In the genomic region with DNA sequence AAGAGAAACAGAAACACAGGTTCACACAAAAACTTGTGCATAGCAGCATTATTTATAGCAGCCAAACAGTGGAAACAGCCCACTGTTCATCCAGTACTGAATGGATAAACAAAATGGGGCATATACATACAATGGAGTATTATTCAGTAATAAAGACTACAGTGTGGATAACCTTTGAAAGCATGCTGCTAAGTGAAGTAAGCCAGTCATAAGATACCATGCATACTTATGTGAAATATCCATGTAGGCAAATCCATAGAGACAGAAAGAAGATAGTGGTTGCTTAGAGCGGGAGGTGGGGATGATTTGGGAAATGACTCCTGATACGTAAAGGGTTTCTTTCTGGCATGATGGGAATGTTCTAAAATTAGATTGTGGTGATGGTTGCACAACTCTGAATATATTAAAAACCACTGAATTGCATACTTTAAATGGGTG, we compare ENCODE assay signal across 11 cellular contexts.
DNase-seq lines count a peak whose midpoint lies in the region; ATAC-seq lines count a peak whose summit lies in the region.
"Had no signal": no experiment of that assay in that cellular context is flagged by ENCODE, and none has a peak within 500 bp of the region (broad histone marks: within the 10 kb centered on the region; RNA-seq: fewer than 3 reads in every experiment).

No MANE protein-coding gene starts in this region.

- peaks cover 20 to 32% (median 30%) of the 10 kb centered on the region in 3 donors for H3K4me1 ChIP-seq in skeletal muscle tissue (ENCODE audit: control insufficient read depth in 3 of 3, insufficient read depth in 3 of 3, low read length in 3 of 3)
- peaks cover 0 to 8% of the 10 kb centered on the region in 2 donors for H3K4me1 ChIP-seq in naive thymus-derived CD4-positive, alpha-beta T cell (ENCODE audit: control insufficient read depth in 2 of 2, insufficient read depth in 2 of 2, low read length in 2 of 2)

- CTCF ChIA-PET in naive thymus-derived CD4-positive, alpha-beta T cell (lab: Charles Lee) = no interaction called here

- no peak overlapping the region for H3K9ac ChIP-seq in skeletal muscle tissue (ENCODE audit: low read depth in 1 of 3, low read length in 3 of 3)
- H3K9ac ChIP-seq: neural progenitor cell had no signal

- peaks cover 19 to 58% (median 34%) of the 10 kb centered on the region in 7 donors for H3K4me1 Mint-ChIP-seq in naive thymus-derived CD4-positive, alpha-beta T cell

- DNase-seq in EL (peak; percentile 91), astrocyte of the hippocampus (ENCODE audit: low read depth, low spot score) (peak; percentile 73), left ventricle myocardium superior (no peak), NCI-H69 (lab: John Stamatoyannopoulos, UW) (no peak), dermis blood vessel endothelial cell (no peak), mesenteric fat pad (ENCODE audit: low spot score) (no peak)
- no peak for DNase-seq in naive thymus-derived CD4-positive, alpha-beta T cell
- DNase-seq: activated B cell treated with CpG ODN at 0.5 μM for 24 hours; activated naive CD8-positive, alpha-beta T cell treated with anti-CD3 and anti-CD28 coated beads, Interleukin-2, amount 10 ng/mL, durations not matched to agents 7 days and 5 days had no signal

- H3K27me3 Mint-ChIP-seq in naive thymus-derived CD4-positive, alpha-beta T cell = no peaks in the 10 kb centered on the region
- H3K27me3 Mint-ChIP-seq: activated B cell treated with CpG ODN at 0.5 μM for 24 hours; activated naive CD8-positive, alpha-beta T cell treated with anti-CD3 and anti-CD28 coated beads, Interleukin-2, amount 10 ng/mL, durations not matched to agents 7 days and 5 days had no signal

- H3K4me3 Mint-ChIP-seq in naive thymus-derived CD4-positive, alpha-beta T cell = no peak overlapping the region
- H3K4me3 Mint-ChIP-seq: activated B cell treated with CpG ODN at 0.5 μM for 24 hours; activated naive CD8-positive, alpha-beta T cell treated with anti-CD3 and anti-CD28 coated beads, Interleukin-2, amount 10 ng/mL, durations not matched to agents 7 days and 5 days; neural progenitor cell had no signal

- peak overlapping the region in 1 of 3 donors; percentile 41 for H3K4me3 ChIP-seq in skeletal muscle tissue (ENCODE audit: low read length in 3 of 3)
- no peak overlapping the region for H3K4me3 ChIP-seq in naive thymus-derived CD4-positive, alpha-beta T cell (ENCODE audit: low read length)
- H3K4me3 ChIP-seq: neural progenitor cell had no signal

- intact Hi-C loops in left ventricle myocardium superior (cut with micrococcal nuclease) = loop anchor here (10.0 kb wide), 1 partner anchor 198 kb away; no protein-coding TSS in a partner anchor
- intact Hi-C loops in naive thymus-derived CD4-positive, alpha-beta T cell (cut with micrococcal nuclease) = no loop called here

- POLR2A ChIA-PET in naive thymus-derived CD4-positive, alpha-beta T cell (lab: Charles Lee) = interaction anchor here (0.6 kb wide), 1 partner anchor 218 kb away, joined by 3 read pairs; no protein-coding TSS in a partner anchor

- no peaks in the 10 kb centered on the region for H3K36me3 ChIP-seq in skeletal muscle tissue (ENCODE audit: control insufficient read depth in 3 of 3, insufficient read depth in 3 of 3, low read length in 3 of 3)
- no peaks in the 10 kb centered on the region for H3K36me3 ChIP-seq in naive thymus-derived CD4-positive, alpha-beta T cell (ENCODE audit: control insufficient read depth in 2 of 3, insufficient read depth in 3 of 3, low read length in 3 of 3)
- H3K36me3 ChIP-seq: neural progenitor cell had no signal

- peaks cover 0 to 14% (median 0%) of the 10 kb centered on the region in 11 donors for H3K9me3 Mint-ChIP-seq in naive thymus-derived CD4-positive, alpha-beta T cell
- H3K9me3 Mint-ChIP-seq: neural progenitor cell had no signal

- ATAC-seq in left ventricle myocardium superior = peak; percentile 8
- no peak for ATAC-seq in naive thymus-derived CD4-positive, alpha-beta T cell

- peaks cover 3 to 26% (median 8%) of the 10 kb centered on the region in 5 donors for H3K36me3 Mint-ChIP-seq in naive thymus-derived CD4-positive, alpha-beta T cell
- H3K36me3 Mint-ChIP-seq: neural progenitor cell had no signal

- H3K27me3 ChIP-seq in skeletal muscle tissue (ENCODE audit: control insufficient read depth in 3 of 3, insufficient read depth in 3 of 3, low read length in 3 of 3) = no peaks in the 10 kb centered on the region
- no peaks in the 10 kb centered on the region for H3K27me3 ChIP-seq in naive thymus-derived CD4-positive, alpha-beta T cell (ENCODE audit: control insufficient read depth in 2 of 2, insufficient read depth in 2 of 2, low read length in 2 of 2)
- H3K27me3 ChIP-seq: neural progenitor cell had no signal

- no peak overlapping the region for H3K27ac Mint-ChIP-seq in naive thymus-derived CD4-positive, alpha-beta T cell
- H3K27ac Mint-ChIP-seq: activated B cell treated with CpG ODN at 0.5 μM for 24 hours; activated naive CD8-positive, alpha-beta T cell treated with anti-CD3 and anti-CD28 coated beads, Interleukin-2, amount 10 ng/mL, durations not matched to agents 7 days and 5 days had no signal

- peak overlapping the region; percentile 89 for H3K27ac ChIP-seq in skeletal muscle tissue (ENCODE audit: low read depth, low read length)
- no peak overlapping the region for H3K27ac ChIP-seq in naive thymus-derived CD4-positive, alpha-beta T cell (ENCODE audit: low read depth, low read length)
- H3K27ac ChIP-seq: neural progenitor cell had no signal

- no peaks in the 10 kb centered on the region for H3K9me3 ChIP-seq in skeletal muscle tissue (ENCODE audit: control insufficient read depth in 3 of 3, low read length in 3 of 3)
- no peaks in the 10 kb centered on the region for H3K9me3 ChIP-seq in naive thymus-derived CD4-positive, alpha-beta T cell (ENCODE audit: control insufficient read depth in 2 of 3, low read length in 3 of 3)

Comparison
In these comparisons a context has a peak if more than half of its experiments do, and no peak if none do; other contexts are left out.
1. DNase-seq: peak in EL (single experiment) and astrocyte of the hippocampus (single experiment); none in left ventricle myocardium superior (single experiment), naive thymus-derived CD4-positive, alpha-beta T cell (0 of 9), NCI-H69 (single experiment), dermis blood vessel endothelial cell (single experiment) and mesenteric fat pad (single experiment).